Comparison of ENCODE assay signal across 28 cellular contexts in the genomic region with DNA sequence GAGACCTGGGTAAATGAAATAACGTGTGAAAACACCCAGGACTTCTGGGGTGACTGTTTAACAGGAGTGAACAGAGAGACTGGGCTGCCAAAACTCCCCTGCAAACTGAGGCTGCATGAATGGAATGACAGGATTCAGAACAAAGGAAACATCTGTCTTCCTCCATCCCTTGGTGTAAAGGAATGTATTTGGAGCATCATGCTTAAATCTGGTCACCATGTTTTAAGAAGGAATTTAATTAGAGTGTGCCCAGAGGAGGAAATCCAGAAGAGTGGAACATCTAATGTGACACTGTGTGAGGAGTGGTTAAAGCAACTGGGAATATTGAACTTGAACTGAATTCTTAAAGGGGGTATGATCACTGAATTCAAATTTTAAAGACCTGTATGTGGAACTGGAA.
"Had no signal": no experiment of that assay in that cellular context is flagged by ENCODE, and none has a peak within 500 bp of the region (broad histone marks: within the 10 kb centered on the region; RNA-seq: fewer than 3 reads in every experiment).

No MANE protein-coding gene starts in this region.

- ATAC-seq: foreskin keratinocyte; gastroesophageal sphincter; heart left ventricle; left cardiac atrium; left lung; naive thymus-derived CD4-positive, alpha-beta T cell; psoas muscle; right cardiac atrium; stimulated activated effector memory CD8-positive, alpha-beta T cell treated with anti-CD3 and anti-CD28 coated beads, Interleukin-12 subunit alpha, Interleukin-12 subunit beta, amount 100 ng/mL, for 72 hours had no signal

- H3K27me3 ChIP-seq: colonic mucosa, dorsolateral prefrontal cortex, esophagus muscularis mucosa, foreskin keratinocyte, gastroesophageal sphincter, heart left ventricle, hepatocyte, left lung, ovary, sigmoid colon, stomach, thyroid gland, vagina had no signal

- H3K4me2 ChIP-seq: hepatocyte had no signal

- H3K36me3 Mint-ChIP-seq: naive thymus-derived CD4-positive, alpha-beta T cell; stimulated activated effector memory CD8-positive, alpha-beta T cell treated with anti-CD3 and anti-CD28 coated beads, Interleukin-12 subunit alpha, Interleukin-12 subunit beta, amount 100 ng/mL, for 72 hours had no signal

- H3K79me2 ChIP-seq: hepatocyte had no signal

- H3K27ac Mint-ChIP-seq: naive thymus-derived CD4-positive, alpha-beta T cell; nephron; stimulated activated effector memory CD8-positive, alpha-beta T cell treated with anti-CD3 and anti-CD28 coated beads, Interleukin-12 subunit alpha, Interleukin-12 subunit beta, amount 100 ng/mL, for 72 hours had no signal

- H3K27ac ChIP-seq: colonic mucosa, dorsolateral prefrontal cortex, esophagus muscularis mucosa, foreskin keratinocyte, gastroesophageal sphincter, heart left ventricle, hepatocyte, left lung, ovary, psoas muscle, sigmoid colon, stomach, thyroid gland, vagina had no signal

- H2AFZ ChIP-seq: hepatocyte had no signal

- H3K36me3 ChIP-seq: colonic mucosa, esophagus muscularis mucosa, gastroesophageal sphincter, heart left ventricle, left lung, ovary, sigmoid colon, stomach, thyroid gland, vagina had no signal

- H3K4me1 Mint-ChIP-seq: naive thymus-derived CD4-positive, alpha-beta T cell; nephron; stimulated activated effector memory CD8-positive, alpha-beta T cell treated with anti-CD3 and anti-CD28 coated beads, Interleukin-12 subunit alpha, Interleukin-12 subunit beta, amount 100 ng/mL, for 72 hours had no signal

- H3K4me1 ChIP-seq: colonic mucosa, esophagus muscularis mucosa, foreskin keratinocyte, gastroesophageal sphincter, heart left ventricle, left lung, psoas muscle, sigmoid colon, stomach, thyroid gland, vagina had no signal

- H3K9me3 Mint-ChIP-seq: nephron had no signal

- H3K9me3 ChIP-seq: colonic mucosa, esophagus muscularis mucosa, gastroesophageal sphincter, heart left ventricle, left lung, ovary, psoas muscle, sigmoid colon, stomach, thyroid gland, vagina had no signal

- H3K4me3 Mint-ChIP-seq: naive thymus-derived CD4-positive, alpha-beta T cell; nephron; stimulated activated effector memory CD8-positive, alpha-beta T cell treated with anti-CD3 and anti-CD28 coated beads, Interleukin-12 subunit alpha, Interleukin-12 subunit beta, amount 100 ng/mL, for 72 hours had no signal

- H3K4me3 ChIP-seq: colonic mucosa, dorsolateral prefrontal cortex, esophagus muscularis mucosa, gastroesophageal sphincter, heart left ventricle, hepatocyte, left lung, ovary, psoas muscle, sigmoid colon, stomach, thyroid gland, vagina had no signal

- DNase-seq: colonic mucosa; dorsolateral prefrontal cortex; effector CD4-positive, alpha-beta T cell; foreskin keratinocyte; heart left ventricle; left cardiac atrium; left lung; mesenchymal stem cell; midbrain; naive thymus-derived CD4-positive, alpha-beta T cell; nucleus accumbens; ovary; posterior cingulate gyrus; psoas muscle; right cardiac atrium; sigmoid colon; stimulated activated CD4-positive, alpha-beta T cell treated with anti-CD3 and anti-CD28 coated beads, Interleukin-2, amount 100 ng/mL, for 24 hours; stimulated activated CD4-positive, alpha-beta T cell treated with anti-CD3 and anti-CD28 coated beads, Interleukin-4, amount 100 ng/mL, for 24 hours; stimulated activated naive CD4-positive, alpha-beta T cell treated with Interleukin-2 at 50 U/mL for 16 hours; stomach; thyroid gland; trophoblast cell had no signal
